In the genomic region with DNA sequence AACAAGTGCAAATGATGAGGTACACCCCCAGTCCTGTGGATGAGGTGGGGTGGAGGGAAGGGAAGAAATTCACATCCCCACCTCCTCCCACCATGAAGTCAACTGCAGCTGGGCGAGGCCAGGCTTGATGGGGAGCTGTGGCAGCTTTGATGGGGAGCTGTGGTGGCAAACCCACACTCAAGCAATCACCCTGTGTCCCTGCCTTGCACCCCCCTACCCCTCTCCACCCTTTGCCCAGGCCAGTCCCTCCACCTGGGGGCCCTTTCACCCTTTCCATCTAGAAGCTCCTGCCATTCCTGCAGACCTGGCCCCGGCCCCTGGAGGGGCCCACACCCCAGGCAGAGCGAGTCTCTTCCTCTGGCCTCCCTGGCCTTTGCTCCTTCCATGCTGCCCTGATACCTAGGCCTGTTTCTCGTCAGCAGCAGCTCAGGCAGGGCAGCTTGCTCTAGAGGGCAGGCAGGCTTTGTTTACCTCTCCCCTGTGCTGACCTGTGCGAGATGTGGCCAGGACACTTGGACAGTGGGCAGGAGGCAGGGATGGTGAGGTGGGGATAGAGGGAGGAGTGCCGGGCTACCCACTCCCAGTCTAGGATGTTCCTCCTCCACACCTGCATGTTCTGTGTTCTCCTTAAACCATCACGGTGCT, we compare ENCODE assay signal across 1 cellular context.
TF ChIP-seq lines count a peak whose summit lies in the region.

No MANE protein-coding gene starts in this region.

TF ChIP-seq in H1, 55 proteins besides CTCF, POLR2A, EP300 and RAD21:
- TF ChIP-seq YY1 (IDR thresholded peaks at IDR 0.05; ENCODE audit: low read depth, low read length) (no peak), CREB1 (IDR thresholded peaks at IDR 0.05) (no peak), TBP (IDR thresholded peaks at IDR 0.05; ENCODE audit: low read depth, low read length) (no peak), SAP30 (IDR thresholded peaks at IDR 0.05; ENCODE audit: insufficient read depth, insufficient replicate concordance, low read length) (no peak), RNF2 (IDR thresholded peaks at IDR 0.05; ENCODE audit: borderline replicate concordance, low read depth, low read length, missing control alignments, poor library complexity, severe bottlenecking) (no peak), SRF (IDR thresholded peaks at IDR 0.05; ENCODE audit: low read depth, low read length) (no peak), MAFK (IDR thresholded peaks at IDR 0.05; ENCODE audit: low read depth, low read length) (no peak), SUZ12 (IDR thresholded peaks at IDR 0.05; ENCODE audit: low read length) (no peak), GABPA (IDR thresholded peaks at IDR 0.05; ENCODE audit: borderline replicate concordance, insufficient read depth, low read length) (no peak), CEBPB (IDR thresholded peaks at IDR 0.05; ENCODE audit: low read depth, low read length) (no peak)
